In genomic region chr15:54803139-54803808, GRCh38 we compare ENCODE assay signal across 9 cellular contexts.
DNase-seq lines count a peak whose midpoint lies in the region; ATAC-seq and TF ChIP-seq lines count a peak whose summit lies in the region.
"Had no signal": no experiment of that assay in that cellular context is flagged by ENCODE, and none has a peak within 500 bp of the region (broad histone marks: within the 10 kb centered on the region; RNA-seq: fewer than 3 reads in every experiment).

No MANE protein-coding gene starts in this region.

- H4K20me1 ChIP-seq in MM.1S (ENCODE audit: insufficient read depth, low read length), result no peaks in the 10 kb centered on the region

- peak overlapping the region; percentile 70 for H3K4me2 ChIP-seq in MM.1S (ENCODE audit: low read depth, low read length)
- H3K4me2 ChIP-seq: hepatocyte had no signal

- ATAC-seq in GM21825 (IDR thresholded peaks at IDR 0.05; ENCODE audit: unreplicated experiment) (peak; percentile 78), HG03520 (IDR thresholded peaks at IDR 0.05; ENCODE audit: unreplicated experiment) (no peak)

- H3K27me3 ChIP-seq in MM.1S (replicated peaks; ENCODE audit: insufficient read depth, low read length), result no peaks in the 10 kb centered on the region
- H3K27me3 ChIP-seq: hepatocyte had no signal

- no peaks in the 10 kb centered on the region for H3K9me2 ChIP-seq in MM.1S (replicated peaks; ENCODE audit: insufficient read depth, low read length)

- H3K36me3 ChIP-seq in MM.1S (replicated peaks; ENCODE audit: insufficient read depth, low read length), result no peaks in the 10 kb centered on the region

- no peaks in the 10 kb centered on the region for H3K79me2 ChIP-seq in MM.1S (ENCODE audit: low read length)
- H3K79me2 ChIP-seq: hepatocyte had no signal

- H3K4me1 ChIP-seq in MM.1S (ENCODE audit: low read length), result peaks cover 28% of the 10 kb centered on the region

- H3K9me3 Mint-ChIP-seq in progenitor cell of endocrine pancreas (ENCODE audit: low read depth), result no peaks in the 10 kb centered on the region

- no peaks in the 10 kb centered on the region for H3K36me3 Mint-ChIP-seq in progenitor cell of endocrine pancreas (ENCODE audit: insufficient read depth)

- peak overlapping the region; percentile 32 for H3K4me3 ChIP-seq in MM.1S (ENCODE audit: low read length)
- no peak overlapping the region for H3K4me3 ChIP-seq in epithelial cell of esophagus (ENCODE audit: low read length)
- H3K4me3 ChIP-seq: hepatocyte had no signal

- H2AFZ ChIP-seq in MM.1S (ENCODE audit: low read length), result peak overlapping the region; percentile 49
- H2AFZ ChIP-seq: hepatocyte had no signal

- TF ChIP-seq CTCF in MM.1S (IDR thresholded peaks at IDR 0.05; ENCODE audit: low read length) (no peak), epithelial cell of esophagus (IDR thresholded peaks at IDR 0.05; ENCODE audit: insufficient read depth, low read depth, low read length, missing control alignments) (no peak), progenitor cell of endocrine pancreas (IDR thresholded peaks at IDR 0.05; ENCODE audit: unreplicated experiment) (no peak)

- H3K4me1 Mint-ChIP-seq in progenitor cell of endocrine pancreas (ENCODE audit: low read depth), result no peaks in the 10 kb centered on the region

- peak; percentile 70 for DNase-seq in GDM1 (lab: John Stamatoyannopoulos, UW)
- DNase-seq in MM.1S, result peak; percentile 51
- peak; percentile 4 for DNase-seq in epithelial cell of esophagus (ENCODE audit: low read depth)
- DNase-seq in progenitor cell of endocrine pancreas (ENCODE audit: low spot score, unreplicated experiment), result no peak
- DNase-seq in HuH-7 (ENCODE audit: low spot score), result no peak
- DNase-seq in NCI-H2029 (lab: John Stamatoyannopoulos, UW), result no peak

- peak overlapping the region; percentile 52; the same call in 1 of the 2 replicates for H3K27ac ChIP-seq in MM.1S (ENCODE audit: low read length)
- H3K27ac ChIP-seq: hepatocyte had no signal

- H3F3A ChIP-seq in MM.1S (ENCODE audit: insufficient read depth, low read length), result peaks cover 15% of the 10 kb centered on the region

- no peaks in the 10 kb centered on the region for H3K27me3 Mint-ChIP-seq in progenitor cell of endocrine pancreas

- H3K27ac Mint-ChIP-seq in progenitor cell of endocrine pancreas, result no peak overlapping the region

- H3K9me3 ChIP-seq in MM.1S (replicated peaks; ENCODE audit: insufficient read depth, low read length), result no peaks in the 10 kb centered on the region

- no peak overlapping the region for H3K4me3 Mint-ChIP-seq in progenitor cell of endocrine pancreas (ENCODE audit: low read depth)

- H3K9ac ChIP-seq in MM.1S (ENCODE audit: low read length), result no peak overlapping the region

Comparison
In these comparisons a context has a peak if more than half of its experiments do, and no peak if none do; other contexts are left out.
1. DNase-seq: peak in GDM1 (single experiment), MM.1S (single experiment) and epithelial cell of esophagus (single experiment); none in progenitor cell of endocrine pancreas (single experiment), HuH-7 (single experiment) and NCI-H2029 (single experiment).